20 cellular contexts compared by ENCODE assay signal in genomic region chr2:203983064-203983715, GRCh38. TPM values are rescaled to one million over a fixed set of nuclear protein-coding genes. Genes with fewer than 3 reads are reported as not detected.
DNase-seq lines count a peak whose midpoint lies in the region; FAIRE-seq and TF ChIP-seq lines count a peak whose summit lies in the region.
"Had no signal": no experiment of that assay in that cellular context is flagged by ENCODE, and none has a peak within 500 bp of the region (broad histone marks: within the 10 kb centered on the region; RNA-seq: fewer than 3 reads in every experiment).

No MANE protein-coding gene starts in this region.

- H3K4me3 ChIP-seq in AG10803 (ENCODE audit: low read length): no peak overlapping the region
- H3K4me3 ChIP-seq in SJCRH30: no peak overlapping the region
- H3K4me3 ChIP-seq in H1 (ENCODE audit: extremely low read depth in 1 of 4, insufficient read depth in 2 of 4, low read depth in 3 of 4, low read length in 4 of 4): no peak overlapping the region
- H3K4me3 ChIP-seq in endodermal cell (ENCODE audit: low read length): no peak overlapping the region
- H3K4me3 ChIP-seq: BLaER1 treated with 17β-estradiol and CSF1 and Interleukin-3, amounts not matched to agents 10 nM and 100 nM had no signal

- POLR2A ChIA-PET in H1 (lab: Charles Lee; ENCODE audit: partially characterized antibody): no interaction called here

- no peak overlapping the region for H3K14ac ChIP-seq in H1 (ENCODE audit: insufficient read length)

- FAIRE-seq in H1 (lab: Jason Lieb, UNC) (no peak), GM19239 (lab: Jason Lieb, UNC) (no peak)
- FAIRE-seq: GM12891, HepG2, HTR-8/SVneo had no signal

- DNase-seq in AG10803 (ENCODE audit: low read depth) (peak; percentile 10), SJCRH30 (peak; percentile 8 to 12), H1 (ENCODE audit: low read depth in 1 of 2, low spot score in 2 of 2) (no peak), myocyte (ENCODE audit: low read depth) (peak; percentile 25), inferior parietal cortex (ENCODE audit: extremely low spot score) (no peak), GM19239 (ENCODE audit: insufficient read length, low spot score) (no peak), endodermal cell (no peak)
- DNase-seq: AML-193; CD4-positive, CD25-positive, alpha-beta regulatory T cell; DMS53; HCEC 1CT; HFFc6 had no signal

- no peak overlapping the region for H2AK5ac ChIP-seq in H1 (ENCODE audit: low read depth, low read length)

- no peaks in the 10 kb centered on the region for H3K79me2 ChIP-seq in H1 (ENCODE audit: control insufficient read depth in 1 of 2, insufficient read depth in 2 of 2, low read length in 2 of 2)

- no peaks in the 10 kb centered on the region for H3K9me3 ChIP-seq in SJCRH30 (replicated peaks)
- no peaks in the 10 kb centered on the region for H3K9me3 ChIP-seq in H1 (ENCODE audit: insufficient read depth in 2 of 2, low read depth in 1 of 2, low read length in 1 of 2)
- H3K9me3 ChIP-seq in endodermal cell (ENCODE audit: control insufficient read depth, low read length): no peaks in the 10 kb centered on the region

- no peaks in the 10 kb centered on the region for H3K36me3 ChIP-seq in SJCRH30
- no peaks in the 10 kb centered on the region for H3K36me3 ChIP-seq in H1 (ENCODE audit: control insufficient read depth in 2 of 4, insufficient read depth in 4 of 4, low read length in 3 of 4)
- H3K36me3 ChIP-seq in endodermal cell (ENCODE audit: control insufficient read depth, insufficient read depth, low read length): no peaks in the 10 kb centered on the region
- H3K36me3 ChIP-seq: BLaER1 treated with 17β-estradiol and CSF1 and Interleukin-3, amounts not matched to agents 10 nM and 100 nM had no signal

- no peak overlapping the region for H2BK5ac ChIP-seq in H1 (ENCODE audit: low read depth, low read length)

- no peak for TF ChIP-seq POLR2A in H1 (IDR thresholded peaks at IDR 0.05; ENCODE audit: control extremely low read depth in 1 of 2, low read depth in 2 of 2, low read length in 2 of 2)

- H2AFZ ChIP-seq in H1 (ENCODE audit: low read length): 0 out of 2 replicates have a peak overlapping the region, but pooled peaks have one; percentile 50

- no peak overlapping the region for H3K27ac ChIP-seq in SJCRH30
- H3K27ac ChIP-seq in H1 (ENCODE audit: low read depth, low read length): no peak overlapping the region
- H3K27ac ChIP-seq in endodermal cell (ENCODE audit: low read depth, low read length): no peak overlapping the region
- H3K27ac ChIP-seq: 22Rv1; BLaER1 treated with 17β-estradiol and CSF1 and Interleukin-3, amounts not matched to agents 10 nM and 100 nM had no signal

- H3K23me2 ChIP-seq in H1 (ENCODE audit: low read depth, low read length): no peaks in the 10 kb centered on the region

- no peak for TF ChIP-seq EP300 in H1 (IDR thresholded peaks at IDR 0.05; ENCODE audit: borderline replicate concordance in 1 of 2, low read depth in 2 of 2, low read length in 2 of 2)

- no peak overlapping the region for H3K56ac ChIP-seq in H1 (replicated peaks; ENCODE audit: insufficient read length, low read depth, low read length)

- H4K5ac ChIP-seq in H1 (ENCODE audit: insufficient read length, low read depth, low read length): no peak overlapping the region

- no peaks in the 10 kb centered on the region for H3K9me3 Mint-ChIP-seq in endodermal cell
- H3K9me3 Mint-ChIP-seq: HFFc6 had no signal

- no peak for TF ChIP-seq CTCF in AG10803 (conservative IDR thresholded peaks at IDR 0.05; ENCODE audit: low read length)
- no peak for TF ChIP-seq CTCF in H1 (IDR thresholded peaks at IDR 0.05; ENCODE audit: control extremely low read depth in 1 of 3, insufficient read depth in 1 of 3, low read depth in 1 of 3, low read length in 3 of 3)
- TF ChIP-seq CTCF in endodermal cell (conservative IDR thresholded peaks at IDR 0.05): no peak

- H3K4me1 Mint-ChIP-seq in endodermal cell: no peaks in the 10 kb centered on the region

- H3K23ac ChIP-seq in H1 (ENCODE audit: insufficient read length): no peak overlapping the region

- no peak overlapping the region for H2BK20ac ChIP-seq in H1 (ENCODE audit: low read length)

- no peaks in the 10 kb centered on the region for H3K36me3 Mint-ChIP-seq in endodermal cell (ENCODE audit: low read depth)
- H3K36me3 Mint-ChIP-seq: CD4-positive, CD25-positive, alpha-beta regulatory T cell had no signal

- H4K20me1 ChIP-seq in H1 (replicated peaks in 1 of 2; ENCODE audit: control insufficient read depth in 1 of 2, insufficient read depth in 2 of 2, low read length in 2 of 2): no peaks in the 10 kb centered on the region
- H4K20me1 ChIP-seq: BLaER1 treated with 17β-estradiol and CSF1 and Interleukin-3, amounts not matched to agents 10 nM and 100 nM had no signal

- no peak overlapping the region for H3K27ac Mint-ChIP-seq in endodermal cell
- H3K27ac Mint-ChIP-seq: HFFc6 had no signal

- TF ChIP-seq RAD21 in H1 (IDR thresholded peaks at IDR 0.05 in 1 of 2, conservative IDR thresholded peaks at IDR 0.05 in 1 of 2; ENCODE audit: low read depth in 2 of 2, low read length in 2 of 2): no peak

- H2BK15ac ChIP-seq in H1 (ENCODE audit: low read length): no peak overlapping the region

- H2BK120ac ChIP-seq in H1 (replicated peaks; ENCODE audit: low read depth, low read length): no peak overlapping the region

- no peaks in the 10 kb centered on the region for H3K79me1 ChIP-seq in H1 (ENCODE audit: low read depth, low read length)

- H3K9ac ChIP-seq in H1 (replicated peaks in 1 of 4; ENCODE audit: extremely low read depth in 1 of 4, low read depth in 3 of 4, low read length in 3 of 4): no peak overlapping the region
- H3K9ac ChIP-seq in endodermal cell (ENCODE audit: extremely low read depth, low read length, poor library complexity, severe bottlenecking): no peak overlapping the region
- H3K9ac ChIP-seq: BLaER1 treated with 17β-estradiol and CSF1 and Interleukin-3, amounts not matched to agents 10 nM and 100 nM had no signal

- H3K4ac ChIP-seq in H1 (replicated peaks; ENCODE audit: insufficient read length, low read depth, low read length): no peak overlapping the region

- H3K4me1 ChIP-seq in SJCRH30: no peaks in the 10 kb centered on the region
- peaks cover 0 to 2% (median 0%) of the 10 kb centered on the region in 4 experiments; a peak in 1 of 7 replicates for H3K4me1 ChIP-seq in H1 (replicated peaks in 1 of 4; ENCODE audit: control insufficient read depth in 3 of 4, insufficient read depth in 4 of 4, low read length in 3 of 4)
- no peaks in the 10 kb centered on the region for H3K4me1 ChIP-seq in endodermal cell (ENCODE audit: control insufficient read depth, insufficient read depth, low read length)

- H4K91ac ChIP-seq in H1 (replicated peaks; ENCODE audit: insufficient read length, low read length): no peak overlapping the region

- H2BK12ac ChIP-seq in H1 (ENCODE audit: low read depth, low read length): no peak overlapping the region

- H3K4me3 Mint-ChIP-seq in endodermal cell: no peak overlapping the region
- H3K4me3 Mint-ChIP-seq: HFFc6 had no signal

- no peak overlapping the region for H3K4me2 ChIP-seq in H1 (ENCODE audit: insufficient read depth in 1 of 2, low read depth in 2 of 2, low read length in 2 of 2)
- H3K4me2 ChIP-seq: BLaER1 treated with 17β-estradiol and CSF1 and Interleukin-3, amounts not matched to agents 10 nM and 100 nM had no signal

- H4K8ac ChIP-seq in H1 (ENCODE audit: extremely low read depth, insufficient read depth, low read length): no peak overlapping the region

- no peaks in the 10 kb centered on the region for H3K27me3 ChIP-seq in SJCRH30
- H3K27me3 ChIP-seq in H1 (replicated peaks in 1 of 4; ENCODE audit: control insufficient read depth in 3 of 4, extremely low read depth in 1 of 4, insufficient read depth in 3 of 4, low read length in 3 of 4): no peaks in the 10 kb centered on the region
- no peaks in the 10 kb centered on the region for H3K27me3 ChIP-seq in endodermal cell (ENCODE audit: control insufficient read depth, insufficient read depth, low read length, poor library complexity, severe bottlenecking)
- H3K27me3 ChIP-seq: BLaER1 treated with 17β-estradiol and CSF1 and Interleukin-3, amounts not matched to agents 10 nM and 100 nM had no signal

- 81% methylated on average over 5 of the region's 5 CpGs; no CpG with 5 or more reads in 1 of the 2 experiments for WGBS in H1 (ENCODE audit: extremely low coverage in 1 of 2, insufficient coverage in 1 of 2, insufficient read length in 1 of 2, insufficient replicate concordance in 2 of 2, low coverage in 1 of 2, low lambda C conversion rate in 2 of 2, missing lambda C conversion rate in 1 of 2), 2 experiments
- WGBS in endodermal cell (ENCODE audit: insufficient coverage in 1 of 2, insufficient read length in 1 of 2), 2 experiments: 86 to 93% methylated on average over 4 to 5 of the region's 5 CpGs

- CTCF ChIA-PET in H1 (lab: Charles Lee; ENCODE audit: partially characterized antibody): interaction anchor here (1.8 kb wide), 1 partner anchor 8 kb away, joined by 5 read pairs; no protein-coding TSS in a partner anchor

- no peaks in the 10 kb centered on the region for H3K27me3 Mint-ChIP-seq in endodermal cell (ENCODE audit: insufficient read depth)
- H3K27me3 Mint-ChIP-seq: CD4-positive, CD25-positive, alpha-beta regulatory T cell had no signal

- H3K18ac ChIP-seq in H1 (ENCODE audit: extremely low read depth, low read length): no peak overlapping the region

TF ChIP-seq in H1, 55 proteins besides CTCF, POLR2A, EP300 and RAD21 (continues in another document):
- TF ChIP-seq CHD2 (IDR thresholded peaks at IDR 0.05; ENCODE audit: low read length) (no peak), TEAD4 (IDR thresholded peaks at IDR 0.05; ENCODE audit: low read depth, low read length) (no peak), RNF2 (IDR thresholded peaks at IDR 0.05; ENCODE audit: borderline replicate concordance, low read depth, low read length, missing control alignments, poor library complexity, severe bottlenecking) (no peak)
- TF ChIP-seq, protein P1, sequence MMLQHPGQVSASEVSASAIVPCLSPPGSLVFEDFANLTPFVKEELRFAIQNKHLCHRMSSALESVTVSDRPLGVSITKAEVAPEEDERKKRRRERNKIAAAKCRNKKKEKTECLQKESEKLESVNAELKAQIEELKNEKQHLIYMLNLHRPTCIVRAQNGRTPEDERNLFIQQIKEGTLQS (IDR thresholded peaks at IDR 0.05; ENCODE audit: insufficient read depth, low read depth, low read length): no peak

RNA-seq across cellular contexts. Expression of gene ICOS, which starts 46.6 kb away (rescaled TPM):
- total RNA-seq in SJCRH30 (2014; rRNA removed; shearing (Covaris generic)): not detected in 2 replicates
- total RNA-seq in H1 (2021; fragmentation: NEBNext Ultra II Directional; extraction: Animal tissue kit (Norgen Biotek cat#: 25700)): not detected in 2 replicates
- polyA plus RNA-seq in H1 (2011; rRNA removed): not detected in 2 replicates
- not detected for polyA plus RNA-seq in H1 (2011; cell fraction: cytosol; rRNA removed)
- polyA plus RNA-seq in H1 (2011; cell fraction: nucleus; rRNA removed): not detected
- polyA plus RNA-seq in H1 (2012, experiment 1 of 2): not detected in 4 replicates
- not detected for polyA plus RNA-seq in H1 (2012, experiment 2 of 2)
- polyA plus RNA-seq in H1 (2013, experiment 1 of 2): not detected
- polyA plus RNA-seq in H1 (2013, experiment 2 of 2): not detected
- polyA minus RNA-seq in H1 (2011; rRNA and poly(A)+ RNA removed): not detected in 2 replicates
- polyA minus RNA-seq in H1 (2011; cell fraction: cytosol; rRNA and poly(A)+ RNA removed): not detected
- polyA minus RNA-seq in H1 (2011; cell fraction: nucleus; rRNA and poly(A)+ RNA removed): not detected
- not detected in 2 replicates for total RNA-seq in myocyte
- polyA plus RNA-seq in myocyte (2012): 0.04 TPM
- not detected for total RNA-seq in endodermal cell
- polyA plus RNA-seq in endodermal cell (2013, experiment 1 of 2): not detected
- polyA plus RNA-seq in endodermal cell (2013, experiment 2 of 2): not detected
- total RNA-seq: A673, G401, H4, HepG2, HFFc6 had no signal
- polyA plus RNA-seq: HepG2 had no signal

Comparison
In these comparisons a context has a peak if more than half of its experiments do, and no peak if none do; other contexts are left out.
1. DNase-seq: peak in AG10803 (single experiment), SJCRH30 (2 of 2) and myocyte (single experiment); none in H1 (0 of 2), inferior parietal cortex (single experiment), GM19239 (single experiment) and endodermal cell (single experiment).